Comparison of ENCODE assay signal across 2 cellular contexts in the genomic region with DNA sequence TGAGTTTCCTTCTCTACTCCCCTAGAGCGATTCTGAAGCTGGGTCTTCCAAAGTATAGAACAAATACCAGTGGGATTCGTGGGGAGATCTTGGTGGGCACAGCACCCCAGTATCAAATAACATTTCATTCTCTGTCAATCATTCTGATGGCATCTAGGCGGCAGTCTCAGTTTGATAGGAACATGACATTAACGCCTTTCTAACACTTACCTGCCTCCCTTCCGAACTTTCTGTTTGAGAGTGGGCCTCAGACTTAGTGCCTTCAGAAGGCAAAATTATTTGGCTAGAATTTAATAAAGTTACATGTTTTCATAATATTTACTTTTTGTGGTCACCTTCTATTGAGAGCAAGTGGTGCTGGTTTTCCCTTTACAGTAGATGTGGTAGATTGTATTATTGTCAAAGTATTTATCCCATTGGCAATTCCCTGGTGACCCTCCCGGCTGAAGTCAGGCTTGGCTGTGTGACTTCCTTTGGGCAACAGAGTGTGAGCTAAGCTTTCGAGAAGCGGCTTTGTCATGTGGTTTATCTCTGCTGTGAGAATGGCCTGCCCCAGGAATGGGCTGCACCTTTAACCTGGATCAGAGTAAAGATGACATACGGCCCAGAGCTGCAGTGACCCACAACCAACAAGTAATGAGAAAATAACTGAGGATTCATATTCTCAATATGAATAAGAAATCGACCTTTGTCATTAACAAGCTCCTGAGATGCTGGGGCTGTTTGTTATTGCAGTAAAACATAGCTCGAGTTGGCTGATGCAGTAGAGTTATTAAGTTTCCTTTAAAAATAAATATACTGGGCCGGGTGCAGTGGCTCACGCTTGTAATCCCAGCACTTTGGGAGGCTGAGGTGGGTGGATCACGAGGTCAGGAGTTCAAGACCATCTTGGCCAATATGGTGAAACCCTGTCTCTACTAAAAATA.
TF ChIP-seq lines count a peak whose summit lies in the region.

No MANE protein-coding gene starts in this region.

TF ChIP-seq in SK-N-SH, 30 proteins besides CTCF, POLR2A, EP300 and RAD21:
- TF ChIP-seq CHD2 (IDR thresholded peaks at IDR 0.05; ENCODE audit: low read length, partially characterized antibody) (no peak), GATA2 (CRISPR knock-in tag; IDR thresholded peaks at IDR 0.05) (no peak), RFX5 (IDR thresholded peaks at IDR 0.05; ENCODE audit: low read length) (no peak), MEF2A (IDR thresholded peaks at IDR 0.05; ENCODE audit: borderline replicate concordance, low read depth) (no peak), SIN3A (IDR thresholded peaks at IDR 0.05; ENCODE audit: borderline replicate concordance, low read depth, low read length) (no peak), RXRA (IDR thresholded peaks at IDR 0.05; ENCODE audit: borderline replicate concordance, low read depth) (no peak), POLR2AphosphoS5 (IDR thresholded peaks at IDR 0.05; ENCODE audit: low read depth, low read length) (no peak)
- TF ChIP-seq, protein P1, sequence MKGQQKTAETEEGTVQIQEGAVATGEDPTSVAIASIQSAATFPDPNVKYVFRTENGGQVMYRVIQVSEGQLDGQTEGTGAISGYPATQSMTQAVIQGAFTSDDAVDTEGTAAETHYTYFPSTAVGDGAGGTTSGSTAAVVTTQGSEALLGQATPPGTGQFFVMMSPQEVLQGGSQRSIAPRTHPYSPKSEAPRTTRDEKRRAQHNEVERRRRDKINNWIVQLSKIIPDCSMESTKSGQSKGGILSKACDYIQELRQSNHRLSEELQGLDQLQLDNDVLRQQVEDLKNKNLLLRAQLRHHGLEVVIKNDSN (IDR thresholded peaks at IDR 0.05; ENCODE audit: borderline replicate concordance, low read depth): no peak
- TF ChIP-seq, protein P2, sequence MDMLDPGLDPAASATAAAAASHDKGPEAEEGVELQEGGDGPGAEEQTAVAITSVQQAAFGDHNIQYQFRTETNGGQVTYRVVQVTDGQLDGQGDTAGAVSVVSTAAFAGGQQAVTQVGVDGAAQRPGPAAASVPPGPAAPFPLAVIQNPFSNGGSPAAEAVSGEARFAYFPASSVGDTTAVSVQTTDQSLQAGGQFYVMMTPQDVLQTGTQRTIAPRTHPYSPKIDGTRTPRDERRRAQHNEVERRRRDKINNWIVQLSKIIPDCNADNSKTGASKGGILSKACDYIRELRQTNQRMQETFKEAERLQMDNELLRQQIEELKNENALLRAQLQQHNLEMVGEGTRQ (IDR thresholded peaks at IDR 0.05; ENCODE audit: borderline replicate concordance, low read depth, low read length): no peak

TF ChIP-seq in SK-N-SH treated with all-trans-retinoic acid at 6 μM for 48 hours, 23 proteins besides CTCF, POLR2A, EP300 and RAD21:
- TF ChIP-seq TCF4 (CRISPR knock-in tag; IDR thresholded peaks at IDR 0.05; ENCODE audit: borderline replicate concordance) (no peak), ZFP3 (CRISPR knock-in tag; IDR thresholded peaks at IDR 0.05) (no peak), PPARA (CRISPR knock-in tag; IDR thresholded peaks at IDR 0.05; ENCODE audit: borderline replicate concordance) (no peak), RARB (CRISPR knock-in tag; IDR thresholded peaks at IDR 0.05) (no peak), ZNF8 (CRISPR knock-in tag; IDR thresholded peaks at IDR 0.05) (no peak), OSR1 (CRISPR knock-in tag; IDR thresholded peaks at IDR 0.05) (no peak), GLIS3 (CRISPR knock-in tag; IDR thresholded peaks at IDR 0.05) (no peak), ISL1 (CRISPR knock-in tag; IDR thresholded peaks at IDR 0.05) (no peak), CSDC2 (CRISPR knock-in tag; IDR thresholded peaks at IDR 0.05) (no peak), SNAI2 (CRISPR knock-in tag; IDR thresholded peaks at IDR 0.05) (no peak), ARNTL (CRISPR knock-in tag; IDR thresholded peaks at IDR 0.05; ENCODE audit: borderline replicate concordance, low read depth) (no peak), ZC3H10 (CRISPR knock-in tag; IDR thresholded peaks at IDR 0.05) (no peak), TOX (CRISPR knock-in tag; IDR thresholded peaks at IDR 0.05; ENCODE audit: borderline replicate concordance) (no peak), BACH2 (CRISPR knock-in tag; IDR thresholded peaks at IDR 0.05; ENCODE audit: borderline replicate concordance) (no peak)
- TF ChIP-seq, protein P3, sequence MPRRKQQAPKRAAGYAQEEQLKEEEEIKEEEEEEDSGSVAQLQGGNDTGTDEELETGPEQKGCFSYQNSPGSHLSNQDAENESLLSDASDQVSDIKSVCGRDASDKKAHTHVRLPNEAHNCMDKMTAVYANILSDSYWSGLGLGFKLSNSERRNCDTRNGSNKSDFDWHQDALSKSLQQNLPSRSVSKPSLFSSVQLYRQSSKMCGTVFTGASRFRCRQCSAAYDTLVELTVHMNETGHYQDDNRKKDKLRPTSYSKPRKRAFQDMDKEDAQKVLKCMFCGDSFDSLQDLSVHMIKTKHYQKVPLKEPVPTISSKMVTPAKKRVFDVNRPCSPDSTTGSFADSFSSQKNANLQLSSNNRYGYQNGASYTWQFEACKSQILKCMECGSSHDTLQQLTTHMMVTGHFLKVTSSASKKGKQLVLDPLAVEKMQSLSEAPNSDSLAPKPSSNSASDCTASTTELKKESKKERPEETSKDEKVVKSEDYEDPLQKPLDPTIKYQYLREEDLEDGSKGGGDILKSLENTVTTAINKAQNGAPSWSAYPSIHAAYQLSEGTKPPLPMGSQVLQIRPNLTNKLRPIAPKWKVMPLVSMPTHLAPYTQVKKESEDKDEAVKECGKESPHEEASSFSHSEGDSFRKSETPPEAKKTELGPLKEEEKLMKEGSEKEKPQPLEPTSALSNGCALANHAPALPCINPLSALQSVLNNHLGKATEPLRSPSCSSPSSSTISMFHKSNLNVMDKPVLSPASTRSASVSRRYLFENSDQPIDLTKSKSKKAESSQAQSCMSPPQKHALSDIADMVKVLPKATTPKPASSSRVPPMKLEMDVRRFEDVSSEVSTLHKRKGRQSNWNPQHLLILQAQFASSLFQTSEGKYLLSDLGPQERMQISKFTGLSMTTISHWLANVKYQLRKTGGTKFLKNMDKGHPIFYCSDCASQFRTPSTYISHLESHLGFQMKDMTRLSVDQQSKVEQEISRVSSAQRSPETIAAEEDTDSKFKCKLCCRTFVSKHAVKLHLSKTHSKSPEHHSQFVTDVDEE (CRISPR knock-in tag; IDR thresholded peaks at IDR 0.05): no peak
- TF ChIP-seq, protein P4, sequence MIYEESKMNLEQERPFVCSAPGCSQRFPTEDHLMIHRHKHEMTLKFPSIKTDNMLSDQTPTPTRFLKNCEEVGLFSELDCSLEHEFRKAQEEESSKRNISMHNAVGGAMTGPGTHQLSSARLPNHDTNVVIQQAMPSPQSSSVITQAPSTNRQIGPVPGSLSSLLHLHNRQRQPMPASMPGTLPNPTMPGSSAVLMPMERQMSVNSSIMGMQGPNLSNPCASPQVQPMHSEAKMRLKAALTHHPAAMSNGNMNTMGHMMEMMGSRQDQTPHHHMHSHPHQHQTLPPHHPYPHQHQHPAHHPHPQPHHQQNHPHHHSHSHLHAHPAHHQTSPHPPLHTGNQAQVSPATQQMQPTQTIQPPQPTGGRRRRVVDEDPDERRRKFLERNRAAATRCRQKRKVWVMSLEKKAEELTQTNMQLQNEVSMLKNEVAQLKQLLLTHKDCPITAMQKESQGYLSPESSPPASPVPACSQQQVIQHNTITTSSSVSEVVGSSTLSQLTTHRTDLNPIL (CRISPR knock-in tag; IDR thresholded peaks at IDR 0.05; ENCODE audit: low read depth): no peak
- TF ChIP-seq, protein P5, sequence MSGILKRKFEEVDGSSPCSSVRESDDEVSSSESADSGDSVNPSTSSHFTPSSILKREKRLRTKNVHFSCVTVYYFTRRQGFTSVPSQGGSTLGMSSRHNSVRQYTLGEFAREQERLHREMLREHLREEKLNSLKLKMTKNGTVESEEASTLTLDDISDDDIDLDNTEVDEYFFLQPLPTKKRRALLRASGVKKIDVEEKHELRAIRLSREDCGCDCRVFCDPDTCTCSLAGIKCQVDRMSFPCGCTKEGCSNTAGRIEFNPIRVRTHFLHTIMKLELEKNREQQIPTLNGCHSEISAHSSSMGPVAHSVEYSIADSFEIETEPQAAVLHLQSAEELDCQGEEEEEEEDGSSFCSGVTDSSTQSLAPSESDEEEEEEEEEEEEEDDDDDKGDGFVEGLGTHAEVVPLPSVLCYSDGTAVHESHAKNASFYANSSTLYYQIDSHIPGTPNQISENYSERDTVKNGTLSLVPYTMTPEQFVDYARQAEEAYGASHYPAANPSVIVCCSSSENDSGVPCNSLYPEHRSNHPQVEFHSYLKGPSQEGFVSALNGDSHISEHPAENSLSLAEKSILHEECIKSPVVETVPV (CRISPR knock-in tag; IDR thresholded peaks at IDR 0.05): no peak
